ENCODE assay signal across 6 cellular contexts in genomic region chr17:61429831-61430230, GRCh38. TPM values are rescaled to one million over a fixed set of nuclear protein-coding genes. Genes with fewer than 3 reads are reported as not detected.
"Had no signal": no experiment of that assay in that cellular context is flagged by ENCODE, and none has a peak within 500 bp of the region (broad histone marks: within the 10 kb centered on the region; RNA-seq: fewer than 3 reads in every experiment).

No MANE protein-coding gene starts in this region.

RNA-seq across cellular contexts. Expression of gene TBX4, which starts 22.4 kb away (rescaled TPM):
- total RNA-seq: temporal lobe, thoracic aorta, tibial nerve, ureter, uterus, vagina had no signal
